Comparison of ENCODE assay signal across 1 cellular context in genomic region chr16:51821527-51821926, GRCh38.
TF ChIP-seq lines count a peak whose summit lies in the region.

No MANE protein-coding gene starts in this region.

TF ChIP-seq in HepG2, 621 proteins besides CTCF, POLR2A, EP300 and RAD21 (continued from another document):
- TF ChIP-seq, protein P1, sequence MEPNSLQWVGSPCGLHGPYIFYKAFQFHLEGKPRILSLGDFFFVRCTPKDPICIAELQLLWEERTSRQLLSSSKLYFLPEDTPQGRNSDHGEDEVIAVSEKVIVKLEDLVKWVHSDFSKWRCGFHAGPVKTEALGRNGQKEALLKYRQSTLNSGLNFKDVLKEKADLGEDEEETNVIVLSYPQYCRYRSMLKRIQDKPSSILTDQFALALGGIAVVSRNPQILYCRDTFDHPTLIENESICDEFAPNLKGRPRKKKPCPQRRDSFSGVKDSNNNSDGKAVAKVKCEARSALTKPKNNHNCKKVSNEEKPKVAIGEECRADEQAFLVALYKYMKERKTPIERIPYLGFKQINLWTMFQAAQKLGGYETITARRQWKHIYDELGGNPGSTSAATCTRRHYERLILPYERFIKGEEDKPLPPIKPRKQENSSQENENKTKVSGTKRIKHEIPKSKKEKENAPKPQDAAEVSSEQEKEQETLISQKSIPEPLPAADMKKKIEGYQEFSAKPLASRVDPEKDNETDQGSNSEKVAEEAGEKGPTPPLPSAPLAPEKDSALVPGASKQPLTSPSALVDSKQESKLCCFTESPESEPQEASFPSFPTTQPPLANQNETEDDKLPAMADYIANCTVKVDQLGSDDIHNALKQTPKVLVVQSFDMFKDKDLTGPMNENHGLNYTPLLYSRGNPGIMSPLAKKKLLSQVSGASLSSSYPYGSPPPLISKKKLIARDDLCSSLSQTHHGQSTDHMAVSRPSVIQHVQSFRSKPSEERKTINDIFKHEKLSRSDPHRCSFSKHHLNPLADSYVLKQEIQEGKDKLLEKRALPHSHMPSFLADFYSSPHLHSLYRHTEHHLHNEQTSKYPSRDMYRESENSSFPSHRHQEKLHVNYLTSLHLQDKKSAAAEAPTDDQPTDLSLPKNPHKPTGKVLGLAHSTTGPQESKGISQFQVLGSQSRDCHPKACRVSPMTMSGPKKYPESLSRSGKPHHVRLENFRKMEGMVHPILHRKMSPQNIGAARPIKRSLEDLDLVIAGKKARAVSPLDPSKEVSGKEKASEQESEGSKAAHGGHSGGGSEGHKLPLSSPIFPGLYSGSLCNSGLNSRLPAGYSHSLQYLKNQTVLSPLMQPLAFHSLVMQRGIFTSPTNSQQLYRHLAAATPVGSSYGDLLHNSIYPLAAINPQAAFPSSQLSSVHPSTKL (CRISPR knock-in tag; IDR thresholded peaks at IDR 0.05) = no peak
- TF ChIP-seq, protein P2, sequence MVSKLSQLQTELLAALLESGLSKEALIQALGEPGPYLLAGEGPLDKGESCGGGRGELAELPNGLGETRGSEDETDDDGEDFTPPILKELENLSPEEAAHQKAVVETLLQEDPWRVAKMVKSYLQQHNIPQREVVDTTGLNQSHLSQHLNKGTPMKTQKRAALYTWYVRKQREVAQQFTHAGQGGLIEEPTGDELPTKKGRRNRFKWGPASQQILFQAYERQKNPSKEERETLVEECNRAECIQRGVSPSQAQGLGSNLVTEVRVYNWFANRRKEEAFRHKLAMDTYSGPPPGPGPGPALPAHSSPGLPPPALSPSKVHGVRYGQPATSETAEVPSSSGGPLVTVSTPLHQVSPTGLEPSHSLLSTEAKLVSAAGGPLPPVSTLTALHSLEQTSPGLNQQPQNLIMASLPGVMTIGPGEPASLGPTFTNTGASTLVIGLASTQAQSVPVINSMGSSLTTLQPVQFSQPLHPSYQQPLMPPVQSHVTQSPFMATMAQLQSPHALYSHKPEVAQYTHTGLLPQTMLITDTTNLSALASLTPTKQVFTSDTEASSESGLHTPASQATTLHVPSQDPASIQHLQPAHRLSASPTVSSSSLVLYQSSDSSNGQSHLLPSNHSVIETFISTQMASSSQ (IDR thresholded peaks at IDR 0.05; ENCODE audit: low read depth) = no peak
- TF ChIP-seq, protein P2 (CRISPR knock-in tag; IDR thresholded peaks at IDR 0.05; ENCODE audit: borderline replicate concordance) = no peak
- TF ChIP-seq, protein P3, sequence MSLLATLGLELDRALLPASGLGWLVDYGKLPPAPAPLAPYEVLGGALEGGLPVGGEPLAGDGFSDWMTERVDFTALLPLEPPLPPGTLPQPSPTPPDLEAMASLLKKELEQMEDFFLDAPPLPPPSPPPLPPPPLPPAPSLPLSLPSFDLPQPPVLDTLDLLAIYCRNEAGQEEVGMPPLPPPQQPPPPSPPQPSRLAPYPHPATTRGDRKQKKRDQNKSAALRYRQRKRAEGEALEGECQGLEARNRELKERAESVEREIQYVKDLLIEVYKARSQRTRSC (CRISPR knock-in tag; IDR thresholded peaks at IDR 0.05; ENCODE audit: low read depth) = no peak
- TF ChIP-seq ZNF18 (CRISPR knock-in tag; IDR thresholded peaks at IDR 0.05; ENCODE audit: insufficient replicate concordance) (no peak), FIP1L1 (IDR thresholded peaks at IDR 0.05; ENCODE audit: borderline replicate concordance, insufficient read depth, low read depth, low read length) (no peak), GTF3A (CRISPR knock-in tag; conservative IDR thresholded peaks at IDR 0.05) (no peak), ZMYM3 (CRISPR knock-in tag; IDR thresholded peaks at IDR 0.05) (no peak)
